ENCODE assay signal across 1 cellular context in the genomic region with DNA sequence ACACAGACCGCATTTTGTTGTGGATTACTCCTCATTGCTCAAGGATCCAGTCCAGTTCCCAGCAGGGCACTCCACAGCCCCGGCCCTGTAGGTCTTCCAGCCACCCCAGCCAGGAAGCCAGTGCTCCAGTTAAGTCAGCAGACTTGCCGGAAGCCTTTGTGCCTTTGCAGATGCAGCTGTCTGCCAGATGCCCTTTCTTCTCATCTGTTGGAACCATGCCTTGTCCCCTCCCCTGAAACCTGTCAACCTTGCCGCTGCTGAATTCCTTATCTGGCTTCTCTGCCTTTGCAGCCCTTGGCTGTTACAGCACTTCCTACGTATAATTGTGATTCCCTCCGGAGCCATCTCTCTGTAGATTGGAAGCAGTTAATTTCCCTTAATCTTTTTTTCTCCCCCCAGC.
TF ChIP-seq lines count a peak whose summit lies in the region.

No MANE protein-coding gene starts in this region.

TF ChIP-seq in SK-N-SH treated with all-trans-retinoic acid at 6 μM for 48 hours, 23 proteins besides CTCF, POLR2A, EP300 and RAD21 (continued from another document):
- TF ChIP-seq PATZ1 (CRISPR knock-in tag; IDR thresholded peaks at IDR 0.05; ENCODE audit: borderline replicate concordance) (no peak), TOX (CRISPR knock-in tag; IDR thresholded peaks at IDR 0.05; ENCODE audit: borderline replicate concordance) (no peak), ZFP3 (CRISPR knock-in tag; IDR thresholded peaks at IDR 0.05) (no peak), ARNTL (CRISPR knock-in tag; IDR thresholded peaks at IDR 0.05; ENCODE audit: borderline replicate concordance, low read depth) (no peak), ZNF70 (CRISPR knock-in tag; IDR thresholded peaks at IDR 0.05) (no peak), CSDC2 (CRISPR knock-in tag; IDR thresholded peaks at IDR 0.05) (no peak), GLIS3 (CRISPR knock-in tag; IDR thresholded peaks at IDR 0.05) (peak; percentile 57; the same call in 1 of the 2 replicates), RARB (CRISPR knock-in tag; IDR thresholded peaks at IDR 0.05) (no peak)
